In the genomic region with DNA sequence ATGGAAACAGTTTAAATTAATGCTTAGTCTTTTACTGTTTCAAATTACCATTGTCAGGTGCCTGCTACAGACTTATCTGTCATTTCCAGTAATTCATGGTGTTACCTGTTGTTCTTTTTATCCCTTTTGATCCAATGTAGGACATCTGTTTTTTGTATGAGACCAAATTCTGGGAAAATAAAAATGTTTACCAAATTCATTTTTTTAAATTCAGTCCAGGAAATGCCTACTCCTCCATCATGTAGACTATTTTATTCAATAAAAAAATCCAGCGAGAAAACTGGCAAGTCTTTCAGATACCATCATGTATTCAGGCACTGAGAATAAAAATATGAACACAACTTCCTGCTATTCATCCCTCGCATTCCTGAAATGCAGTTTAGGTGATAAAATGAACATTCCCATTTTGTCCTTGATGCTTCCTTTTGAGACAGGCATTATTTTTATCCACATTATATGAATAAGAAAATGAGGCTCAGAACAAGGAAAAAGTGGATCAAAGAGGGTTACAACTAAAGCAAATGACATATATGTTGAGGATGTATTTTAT, we compare ENCODE assay signal across 19 cellular contexts.
DNase-seq lines count a peak whose midpoint lies in the region; ATAC-seq, FAIRE-seq and TF ChIP-seq lines count a peak whose summit lies in the region.
"Had no signal": no experiment of that assay in that cellular context is flagged by ENCODE, and none has a peak within 500 bp of the region (broad histone marks: within the 10 kb centered on the region; RNA-seq: fewer than 3 reads in every experiment).

No MANE protein-coding gene starts in this region.

- no peak overlapping the region for H2AK5ac ChIP-seq in mesendoderm (ENCODE audit: low read length)

- H3K9ac ChIP-seq in endothelial cell of umbilical vein (replicated peaks; ENCODE audit: extremely low read depth, insufficient read depth, low read length), result peak overlapping the region; percentile 58
- H3K9ac ChIP-seq in mesendoderm (ENCODE audit: low read length), result no peak overlapping the region
- H3K9ac ChIP-seq: BLaER1 treated with 17β-estradiol and CSF1 and Interleukin-3, amounts not matched to agents 10 nM and 100 nM had no signal

- H3K4me1 ChIP-seq in endothelial cell of umbilical vein (ENCODE audit: control insufficient read depth, extremely low read depth, insufficient read depth, low read length), result peaks cover 47% of the 10 kb centered on the region
- peaks cover 2% of the 10 kb centered on the region for H3K4me1 ChIP-seq in mesendoderm (ENCODE audit: control insufficient read depth, low read depth, low read length)
- H3K4me1 ChIP-seq in spleen, result peaks cover 0 to 9% (median 0%) of the 10 kb centered on the region in 6 donors

- H3K9me1 ChIP-seq in endothelial cell of umbilical vein (replicated peaks; ENCODE audit: control insufficient read depth, extremely low read depth, insufficient read depth, low read length), result no peaks in the 10 kb centered on the region

- intact Hi-C loops in endothelial cell of umbilical vein (cut with micrococcal nuclease), result loop anchor here (1.0 to 10.0 kb wide), 6 partner anchors 58 to 364 kb away; no protein-coding TSS in a partner anchor
- intact Hi-C loops in spleen (cut with DNase I; ENCODE audit: low total_unique reads), result no loop called here

- H3K27ac ChIP-seq in endothelial cell of umbilical vein (ENCODE audit: insufficient read depth, low read depth, low read length) (peak overlapping the region; percentile 92), mesendoderm (ENCODE audit: low read depth, low read length) (no peak overlapping the region), spleen (peak overlapping the region in 6 of 8 donors; percentile 7 to 58 (median 39))
- H3K27ac ChIP-seq: BLaER1 treated with 17β-estradiol and CSF1 and Interleukin-3, amounts not matched to agents 10 nM and 100 nM had no signal

- H3K4me3 ChIP-seq in cardiac fibroblast (replicated peaks in 1 of 2; ENCODE audit: low read depth in 2 of 2, low read length in 2 of 2) (no peak overlapping the region), endothelial cell of umbilical vein (replicated peaks in 1 of 3; ENCODE audit: insufficient read depth in 1 of 3, low read depth in 1 of 3, low read length in 3 of 3) (no peak overlapping the region), mesendoderm (ENCODE audit: low read length) (no peak overlapping the region), spleen (no peak overlapping the region)
- H3K4me3 ChIP-seq: BLaER1 treated with 17β-estradiol and CSF1 and Interleukin-3, amounts not matched to agents 10 nM and 100 nM had no signal

- H3K9me3 ChIP-seq in endothelial cell of umbilical vein (replicated peaks; ENCODE audit: control insufficient read depth, insufficient read depth, low read length) (no peaks in the 10 kb centered on the region), spleen (peaks cover 0 to 31% (median 23%) of the 10 kb centered on the region in 8 donors)

- no peaks in the 10 kb centered on the region for H4K20me1 ChIP-seq in endothelial cell of umbilical vein (replicated peaks; ENCODE audit: control insufficient read depth, extremely low read depth, insufficient read depth, low read length)
- H4K20me1 ChIP-seq: BLaER1 treated with 17β-estradiol and CSF1 and Interleukin-3, amounts not matched to agents 10 nM and 100 nM had no signal

- no peak overlapping the region for H3K23ac ChIP-seq in mesendoderm (ENCODE audit: low read length)

- H4K5ac ChIP-seq in mesendoderm (ENCODE audit: low read length), result no peak overlapping the region

- peak; percentile 48 for FAIRE-seq in endothelial cell of umbilical vein (lab: Jason Lieb, UNC)
- FAIRE-seq in GM19239 (lab: Jason Lieb, UNC), result no peak
- FAIRE-seq: G401.6, GM12891, HepG2 had no signal

- no peak overlapping the region for H2AFZ ChIP-seq in endothelial cell of umbilical vein (ENCODE audit: low read depth, low read length)

- ATAC-seq in HG02623 (IDR thresholded peaks at IDR 0.05; ENCODE audit: unreplicated experiment), result no peak
- ATAC-seq: HCT116, HepG2 had no signal

- peak; percentile 63 to 68 for DNase-seq in cardiac fibroblast (ENCODE audit: low read depth in 2 of 2)
- DNase-seq in endothelial cell of umbilical vein (ENCODE audit: low read depth, low spot score), result peak; percentile 74
- DNase-seq in mesendoderm, result no peak
- no peak for DNase-seq in spleen
- DNase-seq in OCI-M1 (lab: John Stamatoyannopoulos, UW), result no peak
- DNase-seq in GM19239 (ENCODE audit: insufficient read length, low spot score), result no peak
- DNase-seq: CD4-positive, CD25-positive, alpha-beta regulatory T cell; CD8-positive, alpha-beta memory T cell; COR-L47; DMS 273 treated with DMSO at 0.1 percent for 48 hours; GOT3; H7; HFFc6 had no signal

- no peaks in the 10 kb centered on the region for H3K79me2 ChIP-seq in endothelial cell of umbilical vein (ENCODE audit: control insufficient read depth, insufficient read depth, low read length)
- no peaks in the 10 kb centered on the region for H3K79me2 ChIP-seq in mesendoderm (ENCODE audit: control insufficient read depth, insufficient read depth, low read length)

- no peaks in the 10 kb centered on the region for H3K79me1 ChIP-seq in mesendoderm (ENCODE audit: low read length)

- H3K4me2 ChIP-seq in endothelial cell of umbilical vein (ENCODE audit: insufficient read depth, low read length), result peak overlapping the region; percentile 66
- H3K4me2 ChIP-seq in mesendoderm (ENCODE audit: low read length), result no peak overlapping the region
- H3K4me2 ChIP-seq: BLaER1 treated with 17β-estradiol and CSF1 and Interleukin-3, amounts not matched to agents 10 nM and 100 nM had no signal

- BruUV-seq in endothelial cell of umbilical vein (replicated peaks; lab: Mats Ljungman, UMichigan), result no TSS peak

- H3K27me3 ChIP-seq in endothelial cell of umbilical vein (ENCODE audit: control insufficient read depth in 2 of 2, insufficient read depth in 2 of 2, low read length in 2 of 2) (no peaks in the 10 kb centered on the region), mesendoderm (ENCODE audit: insufficient read depth, low read length, poor library complexity) (no peaks in the 10 kb centered on the region), spleen (replicated peaks in 1 of 7) (no peaks in the 10 kb centered on the region)
- H3K27me3 ChIP-seq: BLaER1 treated with 17β-estradiol and CSF1 and Interleukin-3, amounts not matched to agents 10 nM and 100 nM had no signal

- H2BK120ac ChIP-seq in mesendoderm (ENCODE audit: low read depth, low read length), result no peak overlapping the region

- TF ChIP-seq POLR2A in endothelial cell of umbilical vein (IDR thresholded peaks at IDR 0.05; ENCODE audit: low read depth, low read length) (no peak), spleen (IDR thresholded peaks at IDR 0.05) (no peak)

- H3K56ac ChIP-seq in mesendoderm (ENCODE audit: low read length), result no peak overlapping the region

- no peaks in the 10 kb centered on the region for H3K36me3 ChIP-seq in endothelial cell of umbilical vein (ENCODE audit: control insufficient read depth in 2 of 2, extremely low read depth in 1 of 2, insufficient read depth in 2 of 2, low read length in 2 of 2)
- H3K36me3 ChIP-seq in mesendoderm (ENCODE audit: control insufficient read depth, insufficient read depth, low read length), result no peaks in the 10 kb centered on the region
- H3K36me3 ChIP-seq in spleen, result no peaks in the 10 kb centered on the region
- H3K36me3 ChIP-seq: BLaER1 treated with 17β-estradiol and CSF1 and Interleukin-3, amounts not matched to agents 10 nM and 100 nM had no signal

- CTCF ChIA-PET in endothelial cell of umbilical vein (lab: Charles Lee), result no interaction called here

- no peak overlapping the region for H2BK5ac ChIP-seq in mesendoderm (ENCODE audit: low read length)

- no CpG with 5 or more reads among the region's 2 CpGs for WGBS in mesendoderm (ENCODE audit: extremely low coverage, insufficient coverage, low lambda C conversion rate)
- 67 to 87% (median 73%) methylated on average over 2 of the region's 2 CpGs for WGBS in spleen, 5 donors

- POLR2A ChIA-PET in endothelial cell of umbilical vein (lab: Charles Lee), result no interaction called here

- TF ChIP-seq CTCF in cardiac fibroblast (IDR thresholded peaks at IDR 0.05; ENCODE audit: low read depth, low read length) (no peak), endothelial cell of umbilical vein (IDR thresholded peaks at IDR 0.05; ENCODE audit: extremely low read depth in 1 of 2, insufficient read depth in 1 of 2, low read depth in 1 of 2, low read length in 2 of 2) (no peak), spleen (IDR thresholded peaks at IDR 0.05 in 8 of 11, conservative IDR thresholded peaks at IDR 0.05 in 3 of 11) (no peak)

- dilution Hi-C loops in endothelial cell of umbilical vein (cut with MboI; ENCODE audit: extremely low pct_ligation_motif_present, low sequenced_read_pairs), result no loop called here

- no peak overlapping the region for H3K18ac ChIP-seq in mesendoderm (ENCODE audit: low read length)

- H2BK15ac ChIP-seq in mesendoderm (replicated peaks; ENCODE audit: low read depth), result peak overlapping the region; percentile 57

- H4K8ac ChIP-seq in mesendoderm (ENCODE audit: low read depth, low read length), result no peak overlapping the region

- H3K4ac ChIP-seq in mesendoderm (ENCODE audit: low read depth, low read length), result no peak overlapping the region

TF ChIP-seq in endothelial cell of umbilical vein, 7 proteins besides CTCF, POLR2A, EP300 and RAD21:
- TF ChIP-seq GATA2 (IDR thresholded peaks at IDR 0.05; ENCODE audit: insufficient read depth, insufficient read length, low read depth, low read length), result peak; percentile 21
- no peak for TF ChIP-seq POLR2AphosphoS5 (IDR thresholded peaks at IDR 0.05; ENCODE audit: insufficient read depth, low read depth, low read length)
- TF ChIP-seq JUN (IDR thresholded peaks at IDR 0.05; ENCODE audit: borderline replicate concordance, insufficient read depth, insufficient read length, low read depth), result peak; percentile 71
- TF ChIP-seq EZH2 (IDR thresholded peaks at IDR 0.05; ENCODE audit: borderline replicate concordance, low read depth, low read length, severe bottlenecking), result no peak
- TF ChIP-seq, protein P1, sequence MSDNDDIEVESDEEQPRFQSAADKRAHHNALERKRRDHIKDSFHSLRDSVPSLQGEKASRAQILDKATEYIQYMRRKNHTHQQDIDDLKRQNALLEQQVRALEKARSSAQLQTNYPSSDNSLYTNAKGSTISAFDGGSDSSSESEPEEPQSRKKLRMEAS (IDR thresholded peaks at IDR 0.05; ENCODE audit: insufficient read depth, insufficient read length), result no peak

Comparison
In these comparisons a context has a peak if more than half of its experiments do, and no peak if none do; other contexts are left out.
1. DNase-seq: peak in cardiac fibroblast (2 of 2) and endothelial cell of umbilical vein (single experiment); none in mesendoderm (single experiment), spleen (single experiment), OCI-M1 (single experiment) and GM19239 (single experiment).